In genomic region chr4:184793735-184794355, GRCh38 we compare ENCODE assay signal across 18 cellular contexts. TPM values are rescaled to one million over a fixed set of nuclear protein-coding genes. Genes with fewer than 3 reads are reported as not detected.
A peak's percentile ranks its signal among the peaks of the same experiment; 100 is the strongest.
DNase-seq lines count a peak whose midpoint lies in the region; ATAC-seq and TF ChIP-seq lines count a peak whose summit lies in the region.
"Had no signal": no experiment of that assay in that cellular context is flagged by ENCODE, and none has a peak within 500 bp of the region (broad histone marks: within the 10 kb centered on the region; RNA-seq: fewer than 3 reads in every experiment).

No MANE protein-coding gene starts in this region.

- no peak for TF ChIP-seq CTCF in MCF 10A (IDR thresholded peaks at IDR 0.05; ENCODE audit: unreplicated experiment)
- no peak for TF ChIP-seq CTCF in breast epithelium (IDR thresholded peaks at IDR 0.05)
- TF ChIP-seq CTCF in Loucy (conservative IDR thresholded peaks at IDR 0.05; ENCODE audit: low read length) = no peak
- no peak for TF ChIP-seq CTCF in hepatocyte (IDR thresholded peaks at IDR 0.05; ENCODE audit: poor library complexity)

- POLR2A ChIA-PET in MCF 10A (lab: Yijun Ruan, JAX) = interaction anchor here (0.6 to 3.0 kb wide), 4 partner anchors 8 to 52 kb away, joined by 3 to 33 read pairs (median 10); no protein-coding TSS in a partner anchor

- peak overlapping the region; percentile 62 for H3K4me2 ChIP-seq in Loucy (ENCODE audit: low read depth, low read length, poor library complexity, severe bottlenecking)
- H3K4me2 ChIP-seq in hepatocyte = no peak overlapping the region

- H3K9me2 ChIP-seq in Loucy (replicated peaks; ENCODE audit: low read depth, low read length) = no peaks in the 10 kb centered on the region
- H3K9me2 ChIP-seq in hepatocyte (replicated peaks; ENCODE audit: insufficient read depth) = no peaks in the 10 kb centered on the region

- intact Hi-C loops in MCF 10A (cut with micrococcal nuclease) = loop anchor here (1.0 to 2.0 kb wide), 2 partner anchors 19 to 61 kb away; no protein-coding TSS in a partner anchor
- intact Hi-C loops in breast epithelium (cut with DNase I; ENCODE audit: low total_unique reads) = no loop called here

- H3K79me2 ChIP-seq in Loucy (ENCODE audit: insufficient read depth, low read length) (no peaks in the 10 kb centered on the region), hepatocyte (peaks cover 16% of the 10 kb centered on the region)

- CTCF ChIA-PET in MCF 10A (lab: Yijun Ruan, JAX) = interaction anchor here (0.7 to 1.0 kb wide), 2 partner anchors 145 to 177 kb away, joined by 3 to 6 read pairs; no protein-coding TSS in a partner anchor

- H3K4me3 ChIP-seq in breast epithelium (no peak overlapping the region), Loucy (ENCODE audit: low read length, poor library complexity, severe bottlenecking) (no peak overlapping the region), hepatocyte (no peak overlapping the region)
- H3K4me3 ChIP-seq: Peyer's patch had no signal

- no peaks in the 10 kb centered on the region for H3K27me3 Mint-ChIP-seq in MCF 10A (ENCODE audit: insufficient read depth, unreplicated experiment)
- no peaks in the 10 kb centered on the region for H3K27me3 Mint-ChIP-seq in stimulated activated naive B cell treated with anti-CD40 and anti-IgM and Interleukin-4, amounts not matched to agents 10 μg/mL and 1 μg/mL and 100 μg/mL, for 72 hours
- H3K27me3 Mint-ChIP-seq: CD4-positive, CD25-positive, alpha-beta regulatory T cell had no signal

- no peak overlapping the region for H2AFZ ChIP-seq in Loucy (ENCODE audit: low read length)
- no peak overlapping the region for H2AFZ ChIP-seq in hepatocyte

- H3K27ac ChIP-seq in breast epithelium = peak overlapping the region in 1 of 2 donors; percentile 67
- H3K27ac ChIP-seq in hepatocyte = peak overlapping the region; percentile 65
- H3K27ac ChIP-seq: HL-60, Peyer's patch had no signal

- no TSS peak for BruUV-seq in MCF 10A (replicated peaks; lab: Mats Ljungman, UMichigan)

- H3K9me3 ChIP-seq in breast epithelium (no peaks in the 10 kb centered on the region), Loucy (ENCODE audit: insufficient read depth, low read depth, low read length) (no peaks in the 10 kb centered on the region), hepatocyte (ENCODE audit: low read depth) (no peaks in the 10 kb centered on the region)
- H3K9me3 ChIP-seq: Peyer's patch had no signal

- H3K36me3 ChIP-seq in breast epithelium = no peaks in the 10 kb centered on the region
- H3K36me3 ChIP-seq in Loucy (ENCODE audit: insufficient read depth, low read length) = no peaks in the 10 kb centered on the region
- H3K36me3 ChIP-seq in hepatocyte (replicated peaks; ENCODE audit: insufficient read depth, low read depth) = no peaks in the 10 kb centered on the region

- H3K9ac ChIP-seq in Loucy (ENCODE audit: low read depth, low read length, poor library complexity, severe bottlenecking) = no peak overlapping the region

- DNase-seq in MCF 10A (ENCODE audit: unreplicated experiment) (no peak), breast epithelium (ENCODE audit: low spot score in 2 of 2) (no peak), hepatocyte (ENCODE audit: low spot score) (no peak)
- DNase-seq in stimulated activated naive B cell treated with anti-CD40 and anti-IgM and Interleukin-4, amounts not matched to agents 10 μg/mL and 1 μg/mL and 100 μg/mL, for 72 hours = no peak
- DNase-seq: 8988T, DMS53, H9, NCI-H1436 treated with DMSO at 0.1 percent for 48 hours, NCI-H2029 treated with DMSO at 0.1 percent for 48 hours, NCI-H510A treated with DMSO at 0.1 percent for 48 hours, Peyer's patch, SHP77 treated with DMSO at 0.1 percent for 48 hours had no signal

- no peaks in the 10 kb centered on the region for H3K27me3 ChIP-seq in breast epithelium
- peaks cover 29% of the 10 kb centered on the region for H3K27me3 ChIP-seq in Loucy (ENCODE audit: insufficient read depth, low read length, poor library complexity, severe bottlenecking)
- no peaks in the 10 kb centered on the region for H3K27me3 ChIP-seq in hepatocyte
- H3K27me3 ChIP-seq: Peyer's patch had no signal

- peaks cover 58% of the 10 kb centered on the region for H3K4me1 Mint-ChIP-seq in MCF 10A (ENCODE audit: insufficient read depth, unreplicated experiment)
- H3K4me1 Mint-ChIP-seq in stimulated activated naive B cell treated with anti-CD40 and anti-IgM and Interleukin-4, amounts not matched to agents 10 μg/mL and 1 μg/mL and 100 μg/mL, for 72 hours = peaks cover 39 to 79% of the 10 kb centered on the region in 2 donors

- no peaks in the 10 kb centered on the region for H3K9me3 Mint-ChIP-seq in MCF 10A (ENCODE audit: unreplicated experiment)
- no peaks in the 10 kb centered on the region for H3K9me3 Mint-ChIP-seq in stimulated activated naive B cell treated with anti-CD40 and anti-IgM and Interleukin-4, amounts not matched to agents 10 μg/mL and 1 μg/mL and 100 μg/mL, for 72 hours
- H3K9me3 Mint-ChIP-seq: CD4-positive, CD25-positive, alpha-beta regulatory T cell had no signal

- ATAC-seq in stimulated activated naive B cell treated with anti-CD40 and anti-IgM and Interleukin-4, amounts not matched to agents 10 μg/mL and 1 μg/mL and 100 μg/mL, for 72 hours (replicated peaks) = peak; percentile 61 to 69
- ATAC-seq in GM21723 (IDR thresholded peaks at IDR 0.05; ENCODE audit: unreplicated experiment) = no peak
- ATAC-seq in HG02678 (IDR thresholded peaks at IDR 0.05; ENCODE audit: unreplicated experiment) = no peak
- no peak for ATAC-seq in GM21786 (IDR thresholded peaks at IDR 0.05; ENCODE audit: unreplicated experiment)

- TF ChIP-seq POLR2A in breast epithelium (IDR thresholded peaks at IDR 0.05) = no peak

- H4K20me1 ChIP-seq in Loucy (ENCODE audit: insufficient read depth, low read length, poor library complexity, severe bottlenecking) (no peaks in the 10 kb centered on the region), hepatocyte (ENCODE audit: insufficient read depth, poor library complexity, severe bottlenecking) (no peaks in the 10 kb centered on the region)

- no peaks in the 10 kb centered on the region for H3K4me1 ChIP-seq in breast epithelium
- peaks cover 16% of the 10 kb centered on the region for H3K4me1 ChIP-seq in Loucy (ENCODE audit: insufficient read depth, low read length, poor library complexity, severe bottlenecking)
- no peaks in the 10 kb centered on the region for H3K4me1 ChIP-seq in hepatocyte (ENCODE audit: insufficient read depth)
- H3K4me1 ChIP-seq: Peyer's patch had no signal

- no peaks in the 10 kb centered on the region for H3F3A ChIP-seq in Loucy (ENCODE audit: low read depth)

- peak overlapping the region; percentile 67 for H3K27ac Mint-ChIP-seq in MCF 10A (ENCODE audit: low read depth, unreplicated experiment)
- H3K27ac Mint-ChIP-seq in stimulated activated naive B cell treated with anti-CD40 and anti-IgM and Interleukin-4, amounts not matched to agents 10 μg/mL and 1 μg/mL and 100 μg/mL, for 72 hours = peak overlapping the region; percentile 52
- H3K27ac Mint-ChIP-seq: H9 had no signal

- H3K36me3 Mint-ChIP-seq in MCF 10A (ENCODE audit: insufficient read depth, unreplicated experiment) = peaks cover 86% of the 10 kb centered on the region
- peaks cover 53 to 79% of the 10 kb centered on the region in 2 donors for H3K36me3 Mint-ChIP-seq in stimulated activated naive B cell treated with anti-CD40 and anti-IgM and Interleukin-4, amounts not matched to agents 10 μg/mL and 1 μg/mL and 100 μg/mL, for 72 hours

- WGBS in hepatocyte (ENCODE audit: low lambda C conversion rate, missing lambda C conversion rate) = 96% methylated on average over 9 of the region's 9 CpGs

- H3K4me3 Mint-ChIP-seq in MCF 10A (ENCODE audit: unreplicated experiment) = no peak overlapping the region
- peak overlapping the region; percentile 34 to 46 for H3K4me3 Mint-ChIP-seq in stimulated activated naive B cell treated with anti-CD40 and anti-IgM and Interleukin-4, amounts not matched to agents 10 μg/mL and 1 μg/mL and 100 μg/mL, for 72 hours
- H3K4me3 Mint-ChIP-seq: H9 had no signal

RNA-seq across cellular contexts. Expression of gene ACSL1, which starts 31.9 kb away (rescaled TPM):
- 99.5 and 105 TPM in 2 replicates for total RNA-seq in MCF 10A (2022)
- 100 to 1,000 TPM; 167 to 797 (median 254) TPM for total RNA-seq in breast epithelium
- total RNA-seq in hepatocyte = 168 and 264 TPM in 2 replicates
- 114 and 121 TPM in 2 replicates for polyA plus RNA-seq in hepatocyte

RNA-seq across cellular contexts. Expression of gene CENPU, which starts 59.9 kb away (rescaled TPM):
- 8.3 and 22.3 TPM in 2 replicates for total RNA-seq in MCF 10A (2022)
- total RNA-seq in breast epithelium = 1 to 10 TPM; 2.2 to 4.3 (median 2.6) TPM
- 10.0 and 10.2 TPM in 2 replicates for total RNA-seq in hepatocyte
- polyA plus RNA-seq in hepatocyte = 6.1 and 7.8 TPM in 2 replicates

Comparison
In these comparisons a context has a peak if more than half of its experiments do, and no peak if none do; other contexts are left out.
1. ATAC-seq: peak in stimulated activated naive B cell treated with anti-CD40 and anti-IgM and Interleukin-4, amounts not matched to agents 10 μg/mL and 1 μg/mL and 100 μg/mL, for 72 hours (2 of 2); none in GM21723 (single experiment), HG02678 (single experiment) and GM21786 (single experiment).